ENCODE assay signal across 9 cellular contexts in genomic region chr10:126938121-126938520, GRCh38. TPM values are rescaled to one million over a fixed set of nuclear protein-coding genes. Genes with fewer than 3 reads are reported as not detected.
DNase-seq lines count a peak whose midpoint lies in the region; TF ChIP-seq lines count a peak whose summit lies in the region.
"Not testable (repeated sequence)": the region's sequence is repeated elsewhere in the genome, so short reads cannot be mapped to it uniquely, and the experiment has no call there.
"Had no signal": no experiment of that assay in that cellular context is flagged by ENCODE, and none has a peak within 500 bp of the region (broad histone marks: within the 10 kb centered on the region; RNA-seq: fewer than 3 reads in every experiment).

No MANE protein-coding gene starts in this region.

- not testable (repeated sequence) for H3K27ac Mint-ChIP-seq in chondrocyte (ENCODE audit: unreplicated experiment)

- H3K36me3 ChIP-seq in osteoblast (ENCODE audit: insufficient read depth, low read length): not testable (repeated sequence)

- H4K20me1 ChIP-seq in osteoblast (ENCODE audit: insufficient read depth, low read length): peaks cover 35% of the 10 kb centered on the region

- not testable (repeated sequence) for H3K4me2 ChIP-seq in osteoblast (ENCODE audit: insufficient read depth, low read length)

- H3K4me3 ChIP-seq in osteoblast (ENCODE audit: insufficient read depth, low read length): not testable (repeated sequence)

- not testable (repeated sequence) for H2AFZ ChIP-seq in osteoblast (ENCODE audit: low read length)

- not testable (repeated sequence) for H3K9me3 Mint-ChIP-seq in chondrocyte (ENCODE audit: low read depth)

- not testable (repeated sequence) for H3K9me3 ChIP-seq in osteoblast (ENCODE audit: low read depth, low read length)

- H3K27me3 Mint-ChIP-seq in chondrocyte (ENCODE audit: low read depth): not testable (repeated sequence)

- not testable (repeated sequence) for H3K36me3 Mint-ChIP-seq in chondrocyte (ENCODE audit: low read depth)

- H3K27ac ChIP-seq in caudate nucleus (ENCODE audit: low read depth, low read length) (peak overlapping the region; percentile 88), substantia nigra (ENCODE audit: low read depth, low read length, poor library complexity, severe bottlenecking) (peak overlapping the region; percentile 62)
- H3K27ac ChIP-seq in osteoblast (ENCODE audit: low read depth, low read length): not testable (repeated sequence)

- peaks cover 92% of the 10 kb centered on the region for H3K79me2 ChIP-seq in osteoblast (ENCODE audit: insufficient read depth, low read length)

- intact Hi-C loops in posterior vena cava (cut with DNase I): not testable (repeated sequence)

- not testable (repeated sequence) for H3K27me3 ChIP-seq in osteoblast (ENCODE audit: insufficient read depth, low read length)

- not testable (repeated sequence) for H3K4me3 Mint-ChIP-seq in chondrocyte (ENCODE audit: unreplicated experiment)

- not testable (repeated sequence) for DNase-seq in caudate nucleus (lab: John Stamatoyannopoulos, UW); substantia nigra (lab: John Stamatoyannopoulos, UW)
- DNase-seq in chondrocyte (ENCODE audit: low spot score) (peak; percentile 18), mesenteric fat pad (ENCODE audit: low spot score) (peak; percentile 78), osteoblast (ENCODE audit: insufficient read length, low spot score, missing footprints) (peak; percentile 6), posterior vena cava (ENCODE audit: low spot score) (peak; percentile 32)

- not testable (repeated sequence) for H3K4me1 ChIP-seq in osteoblast (ENCODE audit: insufficient read depth, low read length)

- peaks cover 19% of the 10 kb centered on the region for H3K4me1 Mint-ChIP-seq in chondrocyte (ENCODE audit: low read depth)

- not testable (repeated sequence) for TF ChIP-seq CTCF in chondrocyte (IDR thresholded peaks at IDR 0.05); osteoblast (IDR thresholded peaks at IDR 0.05; ENCODE audit: extremely low read depth, low read depth, low read length)

RNA-seq across cellular contexts. Expression of gene DOCK1, which starts 32.9 kb away (rescaled TPM):
- total RNA-seq in chondrocyte (53.1 to 57.8 TPM (median 57.1 TPM) in 3 replicates), mesenteric fat pad (46.0 TPM), osteoblast (80.3 and 106 TPM in 2 replicates), posterior vena cava (10 to 100 TPM; 46.7 to 50.8 TPM)
- total RNA-seq: B cell; CD4-positive, alpha-beta T cell; CD8-positive, alpha-beta T cell had no signal
